8 cellular contexts compared by ENCODE assay signal in genomic region chr12:30753233-30753632, GRCh38. TPM values are rescaled to one million over a fixed set of nuclear protein-coding genes. Genes with fewer than 3 reads are reported as not detected.
A peak's percentile ranks its signal among the peaks of the same experiment; 100 is the strongest.
DNase-seq lines count a peak whose midpoint lies in the region; ATAC-seq, FAIRE-seq and TF ChIP-seq lines count a peak whose summit lies in the region.

No MANE protein-coding gene starts in this region.

- TF ChIP-seq CTCF in OCI-LY3 (IDR thresholded peaks at IDR 0.05; ENCODE audit: low read depth, low read length) (peak; percentile 31), bronchial epithelial cell (IDR thresholded peaks at IDR 0.05; ENCODE audit: insufficient read depth, low read length, severe bottlenecking) (peak; percentile 34), neural progenitor cell (IDR thresholded peaks at IDR 0.05) (peak; percentile 54)

- ATAC-seq in HG02970 (IDR thresholded peaks at IDR 0.05; ENCODE audit: low FRiP score, unreplicated experiment) (no peak), HG03457 (IDR thresholded peaks at IDR 0.05; ENCODE audit: unreplicated experiment) (no peak), aorta (ENCODE audit: low FRiP score) (no peak)

- no peaks in the 10 kb centered on the region for H3K27me3 ChIP-seq in OCI-LY3 (ENCODE audit: low read depth, low read length)
- no peaks in the 10 kb centered on the region for H3K27me3 ChIP-seq in bronchial epithelial cell (ENCODE audit: control insufficient read depth, insufficient read depth, low read length)
- H3K27me3 ChIP-seq in neural progenitor cell: peaks cover 15% of the 10 kb centered on the region
- no peaks in the 10 kb centered on the region for H3K27me3 ChIP-seq in aorta (ENCODE audit: control insufficient read depth in 1 of 2, insufficient read depth in 2 of 2, low read length in 1 of 2)

- H3K27me3 Mint-ChIP-seq in neural progenitor cell (ENCODE audit: insufficient read depth, low read depth): no peaks in the 10 kb centered on the region

- peak overlapping the region; percentile 95 for H3K4me2 ChIP-seq in OCI-LY3 (ENCODE audit: low read length)
- peak overlapping the region; percentile 94 for H3K4me2 ChIP-seq in neural progenitor cell

- no peak overlapping the region for H2AFZ ChIP-seq in OCI-LY3 (ENCODE audit: low read depth, low read length)
- peak overlapping the region; percentile 86 for H2AFZ ChIP-seq in neural progenitor cell (replicated peaks)

- 61 to 67% methylated on average over 3 of the region's 3 CpGs for WGBS in aorta, 2 donors

- H4K20me1 ChIP-seq in OCI-LY3 (ENCODE audit: insufficient read depth, low read length) (no peaks in the 10 kb centered on the region), neural progenitor cell (ENCODE audit: low read depth) (peaks cover 17% of the 10 kb centered on the region)

- H3K4me1 Mint-ChIP-seq in neural progenitor cell: peaks cover 34% of the 10 kb centered on the region

- peaks cover 7% of the 10 kb centered on the region; the same call in 1 of the 2 replicates for H3K79me2 ChIP-seq in OCI-LY3 (ENCODE audit: low read length)
- peaks cover 56% of the 10 kb centered on the region for H3K79me2 ChIP-seq in neural progenitor cell (ENCODE audit: low read depth)

- H3K36me3 Mint-ChIP-seq in neural progenitor cell: peaks cover 16% of the 10 kb centered on the region

- H3K36me3 ChIP-seq in OCI-LY3 (replicated peaks; ENCODE audit: low read depth, low read length) (no peaks in the 10 kb centered on the region), bronchial epithelial cell (ENCODE audit: control insufficient read depth, insufficient read depth, low read length) (no peaks in the 10 kb centered on the region), neural progenitor cell (no peaks in the 10 kb centered on the region), aorta (ENCODE audit: control insufficient read depth in 1 of 2, insufficient read depth in 2 of 2, low read length in 1 of 2) (peaks cover 0 to 3% of the 10 kb centered on the region in 2 donors)

- no peaks in the 10 kb centered on the region for H3K9me3 ChIP-seq in OCI-LY3 (ENCODE audit: insufficient read depth, low read length)
- no peaks in the 10 kb centered on the region for H3K9me3 ChIP-seq in neural progenitor cell (ENCODE audit: low read depth)
- no peaks in the 10 kb centered on the region for H3K9me3 ChIP-seq in aorta (ENCODE audit: control insufficient read depth, low read length)

- intact Hi-C loops in aorta (cut with DNase I): loop anchor here in 1 of 2 donors (5.0 kb wide), 1 partner anchor 51 kb away; no protein-coding TSS in a partner anchor

- H3K9ac ChIP-seq in OCI-LY3 (ENCODE audit: low read length) (no peak overlapping the region), neural progenitor cell (no peak overlapping the region)

- no peak overlapping the region for H3K27ac ChIP-seq in OCI-LY3 (ENCODE audit: low read length)
- no peak overlapping the region for H3K27ac ChIP-seq in neural progenitor cell
- no peak overlapping the region for H3K27ac ChIP-seq in aorta (ENCODE audit: low read depth in 1 of 2, low read length in 2 of 2)

- FAIRE-seq in bronchial epithelial cell (lab: Jason Lieb, UNC): no peak

- peaks cover 29% of the 10 kb centered on the region for H3F3A ChIP-seq in neural progenitor cell (ENCODE audit: low read depth)

- peaks cover 25% of the 10 kb centered on the region for H3K4me1 ChIP-seq in OCI-LY3 (ENCODE audit: low read length)
- H3K4me1 ChIP-seq in neural progenitor cell: peaks cover 14% of the 10 kb centered on the region
- peaks cover 5% of the 10 kb centered on the region in 2 donors for H3K4me1 ChIP-seq in aorta (ENCODE audit: control insufficient read depth in 1 of 2, insufficient read depth in 2 of 2, low read length in 2 of 2)

- no peaks in the 10 kb centered on the region for H3K9me3 Mint-ChIP-seq in neural progenitor cell

- DNase-seq in ACHN: peak; percentile 57
- peak; percentile 10 for DNase-seq in GM03348 (ENCODE audit: low spot score)
- peak; percentile 29 for DNase-seq in bronchial epithelial cell (ENCODE audit: low read depth)
- DNase-seq in neural progenitor cell (ENCODE audit: low spot score): peak; percentile 60
- no peak for DNase-seq in aorta

- in situ Hi-C loops in ACHN (cut with HindIII; ENCODE audit: low pct_ligation_motif_present, low pct_unique_long_range_greater_than_20kb, low sequenced_read_pairs): no loop called here

- H3K27ac Mint-ChIP-seq in neural progenitor cell: no peak overlapping the region

- H3K4me3 Mint-ChIP-seq in neural progenitor cell: peak overlapping the region; percentile 97

- peak overlapping the region; percentile 99 for H3K4me3 ChIP-seq in OCI-LY3 (ENCODE audit: low read length)
- H3K4me3 ChIP-seq in bronchial epithelial cell (ENCODE audit: low read depth, low read length): peak overlapping the region; percentile 81
- H3K4me3 ChIP-seq in neural progenitor cell: peak overlapping the region; percentile 80
- no peak overlapping the region for H3K4me3 ChIP-seq in aorta (ENCODE audit: low read length in 2 of 2)

RNA-seq across cellular contexts. Expression of gene CAPRIN2, which starts 1.5 kb away (rescaled TPM):
- total RNA-seq in bronchial epithelial cell (26.2 and 31.9 TPM in 2 replicates), neural progenitor cell (ENCODE audit: low replicate concordance) (49.9 and 53.2 TPM in 2 replicates), aorta (10 to 100 TPM; 26.5 to 41.2 TPM)
- 10 to 100 TPM in 1 of 2 donors, 1 to 10 TPM in 1; 7.5 to 43.5 TPM for polyA plus RNA-seq in aorta

RNA-seq across cellular contexts. Expression of gene IPO8, which starts 57.6 kb away (rescaled TPM):
- total RNA-seq in bronchial epithelial cell (18.7 and 25.2 TPM in 2 replicates), neural progenitor cell (ENCODE audit: low replicate concordance) (26.6 and 54.5 TPM in 2 replicates), aorta (10 to 100 TPM; 48.9 to 49.3 TPM)
- 10 to 100 TPM; 16.9 to 18.6 TPM for polyA plus RNA-seq in aorta

Comparison
In these comparisons a context has a peak if more than half of its experiments do, and no peak if none do; other contexts are left out.
1. DNase-seq: peak in ACHN (single experiment), GM03348 (single experiment), bronchial epithelial cell (single experiment) and neural progenitor cell (single experiment); none in aorta (0 of 2).
2. H3K4me3 ChIP-seq: peak in OCI-LY3 (single experiment), bronchial epithelial cell (single experiment) and neural progenitor cell (single experiment); none in aorta (0 of 2).
3. Peak in every context shown above with its lines, with median percentiles within 50 percentile points of each other: CTCF ChIP-seq.